8 cellular contexts compared by ENCODE assay signal in genomic region chr4:118280501-118281218, GRCh38.
DNase-seq lines count a peak whose midpoint lies in the region; FAIRE-seq and TF ChIP-seq lines count a peak whose summit lies in the region.

No MANE protein-coding gene starts in this region.

- H3K36me3 ChIP-seq in A673 (ENCODE audit: insufficient read depth, low read length, poor library complexity, severe bottlenecking): peaks cover 26% of the 10 kb centered on the region

- no peaks in the 10 kb centered on the region for H3K9me3 ChIP-seq in A673 (ENCODE audit: low read depth, low read length, poor library complexity, severe bottlenecking)

- H3K4me1 ChIP-seq in A673 (ENCODE audit: insufficient read depth, low read length, poor library complexity, severe bottlenecking): peaks cover 15% of the 10 kb centered on the region

- POLR2A ChIA-PET in A673 (lab: Charles Lee; ENCODE audit: low non-redundant PET) (no interaction called here), HEK293T (lab: Yijun Ruan, JAX) (no interaction called here)

- TF ChIP-seq CTCF in A673 (conservative IDR thresholded peaks at IDR 0.05; ENCODE audit: low read depth, low read length) (peak; percentile 62), GM10266 (IDR thresholded peaks at IDR 0.05; ENCODE audit: control insufficient read depth, insufficient read depth, low read depth, missing control alignments) (peak; percentile 72), dorsolateral prefrontal cortex (IDR thresholded peaks at IDR 0.05 in 54 of 56, conservative IDR thresholded peaks at IDR 0.05 in 2 of 56; ENCODE audit: low read depth in 1 of 56, partially characterized antibody in 56 of 56) (peak in 55 of 56 donors; percentile 11 to 67 (median 50))

- no TSS peak for BruUV-seq in A673 (replicated peaks; lab: Mats Ljungman, UMichigan)

- H3K4me3 ChIP-seq in A673 (ENCODE audit: low read depth, low read length, poor library complexity, severe bottlenecking) (peak overlapping the region; percentile 83), dorsolateral prefrontal cortex (peak overlapping the region in 24 of 59 donors; percentile 1 to 97 (median 88))

- no peaks in the 10 kb centered on the region for H3K27me3 ChIP-seq in A673 (replicated peaks; ENCODE audit: insufficient read depth, low read depth, low read length, poor library complexity)
- no peaks in the 10 kb centered on the region for H3K27me3 ChIP-seq in dorsolateral prefrontal cortex

- peak overlapping the region; percentile 94 for H3K27ac ChIP-seq in A673 (ENCODE audit: low read depth, low read length, poor library complexity, severe bottlenecking)
- H3K27ac ChIP-seq in dorsolateral prefrontal cortex: peak overlapping the region in 2 of 59 donors; percentile 32 to 96

- CTCF ChIA-PET in A673 (lab: Charles Lee): no interaction called here
- CTCF ChIA-PET in HEK293T (lab: Yijun Ruan, JAX): interaction anchor here (0.5 to 2.2 kb wide), 2 partner anchors 73 to 377 kb away, joined by 4 to 5 read pairs; partner anchors contain the start of gene PRSS12

- intact Hi-C loops in A673 (cut with micrococcal nuclease; ENCODE audit: unreplicated experiment) (loop anchor here (5.0 kb wide), 1 partner anchor 72 kb away; the partner anchor contains the start of gene PRSS12), dorsolateral prefrontal cortex (cut with DNase I) (no loop called here)

- peak; percentile 68 for DNase-seq in A673 (ENCODE audit: low spot score)
- DNase-seq in GM10266 (ENCODE audit: extremely low spot score): no peak
- peak; percentile 36 for DNase-seq in HEK293T (ENCODE audit: extremely low spot score)
- peak; percentile 20 for DNase-seq in NCI-H1105 (lab: John Stamatoyannopoulos, UW)
- DNase-seq in T-helper 9 cell: peak; percentile 9
- DNase-seq in dorsolateral prefrontal cortex: peak in 5 of 10 donors; percentile 26 to 60 (median 40)
- peak; percentile 66 for DNase-seq in medulla oblongata (ENCODE audit: extremely low spot score)
- DNase-seq in urothelium cell line (ENCODE audit: low spot score): peak; percentile 44

- FAIRE-seq in urothelium cell line (lab: Jason Lieb, UNC): no peak

TF ChIP-seq in HEK293T, 16 proteins besides CTCF, POLR2A, EP300 and RAD21:
- TF ChIP-seq CTBP1 (IDR thresholded peaks at IDR 0.05; ENCODE audit: borderline replicate concordance): no peak
- TF ChIP-seq SUZ12 (IDR thresholded peaks at IDR 0.05): no peak
- no peak for TF ChIP-seq FOXK2 (IDR thresholded peaks at IDR 0.05)
- no peak for TF ChIP-seq ARNT (IDR thresholded peaks at IDR 0.05)
- no peak for TF ChIP-seq HDGF (IDR thresholded peaks at IDR 0.05; ENCODE audit: borderline replicate concordance)
- no peak for TF ChIP-seq SP1 (IDR thresholded peaks at IDR 0.05)
- TF ChIP-seq TARDBP (IDR thresholded peaks at IDR 0.05): no peak
- no peak; the same call in 1 of the 2 replicates for TF ChIP-seq L3MBTL2 (conservative IDR thresholded peaks at IDR 0.05)
- TF ChIP-seq, protein P1, sequence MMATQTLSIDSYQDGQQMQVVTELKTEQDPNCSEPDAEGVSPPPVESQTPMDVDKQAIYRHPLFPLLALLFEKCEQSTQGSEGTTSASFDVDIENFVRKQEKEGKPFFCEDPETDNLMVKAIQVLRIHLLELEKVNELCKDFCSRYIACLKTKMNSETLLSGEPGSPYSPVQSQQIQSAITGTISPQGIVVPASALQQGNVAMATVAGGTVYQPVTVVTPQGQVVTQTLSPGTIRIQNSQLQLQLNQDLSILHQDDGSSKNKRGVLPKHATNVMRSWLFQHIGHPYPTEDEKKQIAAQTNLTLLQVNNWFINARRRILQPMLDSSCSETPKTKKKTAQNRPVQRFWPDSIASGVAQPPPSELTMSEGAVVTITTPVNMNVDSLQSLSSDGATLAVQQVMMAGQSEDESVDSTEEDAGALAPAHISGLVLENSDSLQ (IDR thresholded peaks at IDR 0.05): no peak
- no peak for TF ChIP-seq BHLHE40 (IDR thresholded peaks at IDR 0.05; ENCODE audit: borderline replicate concordance)
- no peak for TF ChIP-seq FOXM1 (IDR thresholded peaks at IDR 0.05; ENCODE audit: borderline replicate concordance)
- no peak for TF ChIP-seq LEF1 (IDR thresholded peaks at IDR 0.05; ENCODE audit: borderline replicate concordance)
- TF ChIP-seq ZNF384 (IDR thresholded peaks at IDR 0.05): no peak
- no peak for TF ChIP-seq FOXA1 (IDR thresholded peaks at IDR 0.05)
- no peak for TF ChIP-seq NFRKB (IDR thresholded peaks at IDR 0.05)
- TF ChIP-seq ELF4 (IDR thresholded peaks at IDR 0.05): no peak
